In genomic region chr18:50288348-50289102, GRCh38 we compare ENCODE assay signal across 9 cellular contexts. TPM values are rescaled to one million over a fixed set of nuclear protein-coding genes. Genes with fewer than 3 reads are reported as not detected.
DNase-seq lines count a peak whose midpoint lies in the region; ATAC-seq, FAIRE-seq and TF ChIP-seq lines count a peak whose summit lies in the region.
"Not testable (repeated sequence)": the region's sequence is repeated elsewhere in the genome, so short reads cannot be mapped to it uniquely, and the experiment has no call there.
"Had no signal": no experiment of that assay in that cellular context is flagged by ENCODE, and none has a peak within 500 bp of the region (broad histone marks: within the 10 kb centered on the region; RNA-seq: fewer than 3 reads in every experiment).

No MANE protein-coding gene starts in this region.

- DNase-seq in CD4-positive, alpha-beta memory T cell, result peak in 1 of 5 donors; percentile 33
- not testable (repeated sequence) for DNase-seq in Karpas-422; K562 (ENCODE audit: extremely low read depth in 1 of 4, low spot score in 3 of 4); esophagus muscularis mucosa (ENCODE audit: extremely low spot score); HepG2 (ENCODE audit: low spot score); thyroid gland
- DNase-seq in ovary, result peak in 2 of 5 donors; percentile 43 to 50

- H2AFZ ChIP-seq in Karpas-422 (ENCODE audit: low read length), result peak overlapping the region; percentile 99
- peak overlapping the region; percentile 99 for H2AFZ ChIP-seq in K562 (ENCODE audit: low read depth, low read length)
- peak overlapping the region; percentile 100 for H2AFZ ChIP-seq in HepG2 (ENCODE audit: low read length)

- H3K9ac ChIP-seq in Karpas-422 (ENCODE audit: low read length) (peak overlapping the region; percentile 78), K562 (ENCODE audit: insufficient read depth in 1 of 2, low read depth in 2 of 2, low read length in 2 of 2) (peak overlapping the region; percentile 83 to 90; a peak in 3 of 4 replicates), HepG2 (ENCODE audit: insufficient read depth, low read depth, low read length) (peak overlapping the region; percentile 71)

- not testable (repeated sequence) for TF ChIP-seq RAD21 in K562 (CRISPR knock-in tag; conservative IDR thresholded peaks at IDR 0.05 in 1 of 2, IDR thresholded peaks at IDR 0.05 in 1 of 2); HepG2 (CRISPR knock-in tag; IDR thresholded peaks at IDR 0.05)

- not testable (repeated sequence) for H3K9me3 Mint-ChIP-seq in CD4-positive, alpha-beta memory T cell

- peaks cover 14% of the 10 kb centered on the region for H3K4me1 ChIP-seq in CD4-positive, alpha-beta memory T cell (ENCODE audit: insufficient read depth, low read length)
- peaks cover 15% of the 10 kb centered on the region for H3K4me1 ChIP-seq in Karpas-422 (ENCODE audit: low read length)
- H3K4me1 ChIP-seq in K562 (replicated peaks in 1 of 2; ENCODE audit: control insufficient read depth in 2 of 2, insufficient read depth in 2 of 2, low read length in 2 of 2), result peaks cover 3 to 20% of the 10 kb centered on the region in 2 experiments; a peak in 3 of 5 replicates
- H3K4me1 ChIP-seq in esophagus muscularis mucosa, result peaks cover 5 to 18% (median 16%) of the 10 kb centered on the region in 4 donors
- H3K4me1 ChIP-seq in HepG2 (ENCODE audit: insufficient read depth, low read length), result peaks cover 16% of the 10 kb centered on the region
- H3K4me1 ChIP-seq in ovary (ENCODE audit: insufficient read depth); thyroid gland: not testable (repeated sequence)

- H3K27me3 Mint-ChIP-seq in CD4-positive, alpha-beta memory T cell, result not testable (repeated sequence)

- peaks cover 16% of the 10 kb centered on the region for H3K36me3 ChIP-seq in CD4-positive, alpha-beta memory T cell (ENCODE audit: insufficient read depth, low read length)
- H3K36me3 ChIP-seq in Karpas-422 (ENCODE audit: insufficient read depth, low read length), result 0 out of 2 replicates have a peak, but pooled peaks cover 10% of the 10 kb centered on the region
- peaks cover 29% of the 10 kb centered on the region; the same call in 2 of the 3 replicates for H3K36me3 ChIP-seq in K562 (ENCODE audit: control insufficient read depth, insufficient read depth, low read length)
- H3K36me3 ChIP-seq in esophagus muscularis mucosa, result peaks cover 8 to 25% (median 24%) of the 10 kb centered on the region in 4 donors
- peaks cover 3 to 20% of the 10 kb centered on the region in 2 experiments; a peak in 4 of 5 replicates for H3K36me3 ChIP-seq in HepG2 (replicated peaks in 1 of 2; ENCODE audit: control insufficient read depth in 1 of 2, insufficient read depth in 2 of 2, low read length in 2 of 2)
- H3K36me3 ChIP-seq in ovary, thyroid gland: not testable (repeated sequence)

- WGBS in K562 (ENCODE audit: insufficient coverage, low coverage, missing lambda C conversion rate), result 63% methylated on average over 13 of the region's 21 CpGs
- 74% methylated on average over 21 of the region's 21 CpGs for WGBS in esophagus muscularis mucosa
- 66% methylated on average over 21 of the region's 21 CpGs for WGBS in HepG2 (ENCODE audit: low lambda C conversion rate)
- 72 to 74% (median 73%) methylated on average over 21 of the region's 21 CpGs for WGBS in ovary, 3 donors
- 76 to 77% methylated on average over 21 of the region's 21 CpGs for WGBS in thyroid gland, 2 donors

- not testable (repeated sequence) for TF ChIP-seq CTCF in WI38 (IDR thresholded peaks at IDR 0.05; ENCODE audit: low read depth, low read length); K562 (IDR thresholded peaks at IDR 0.05 in 2 of 3, conservative IDR thresholded peaks at IDR 0.05 in 1 of 3; ENCODE audit: insufficient read depth in 2 of 3, low read depth in 1 of 3, low read length in 3 of 3); esophagus muscularis mucosa (IDR thresholded peaks at IDR 0.05); HepG2 (CRISPR knock-in tag; IDR thresholded peaks at IDR 0.05); ovary (IDR thresholded peaks at IDR 0.05); thyroid gland (IDR thresholded peaks at IDR 0.05)

- POLR2A ChIA-PET in CD4-positive, alpha-beta memory T cell (lab: Charles Lee; ENCODE audit: partially characterized antibody), result interaction anchor here (0.9 to 3.6 kb wide), 8 partner anchors 8 to 801 kb away, joined by 3 to 15 read pairs (median 4); partner anchors contain the start of genes C18orf32, MBD1 and SKA1
- POLR2A ChIA-PET in K562 (lab: Yijun Ruan, JAX), result not testable (repeated sequence)
- POLR2A ChIA-PET in HepG2 (lab: Yijun Ruan, JAX), result interaction anchor here (0.7 kb wide), 1 partner anchor 225 kb away, joined by 3 read pairs; no protein-coding TSS in a partner anchor

- not testable (repeated sequence) for H3K9me3 ChIP-seq in CD4-positive, alpha-beta memory T cell (ENCODE audit: control insufficient read depth in 1 of 2, low read length in 2 of 2); Karpas-422 (ENCODE audit: low read length); K562 (replicated peaks; ENCODE audit: control insufficient read depth, insufficient read depth, low read depth, low read length); esophagus muscularis mucosa; HepG2 (ENCODE audit: low read length); ovary; thyroid gland

- ATAC-seq in K562, HepG2: not testable (repeated sequence)

- peaks cover 17 to 43% of the 10 kb centered on the region in 2 donors for H3K36me3 Mint-ChIP-seq in CD4-positive, alpha-beta memory T cell

- H3K4me2 ChIP-seq in Karpas-422 (ENCODE audit: low read depth, low read length, poor library complexity, severe bottlenecking) (peak overlapping the region; percentile 87), K562 (ENCODE audit: insufficient read depth, low read length) (peak overlapping the region; percentile 95), HepG2 (ENCODE audit: low read depth, low read length) (peak overlapping the region; percentile 72)

- TF ChIP-seq EP300 in K562 (IDR thresholded peaks at IDR 0.05; ENCODE audit: low read length); esophagus muscularis mucosa (IDR thresholded peaks at IDR 0.05); HepG2 (IDR thresholded peaks at IDR 0.05; ENCODE audit: low read depth in 2 of 2, low read length in 2 of 2); HepG2 (CRISPR knock-in tag; IDR thresholded peaks at IDR 0.05; ENCODE audit: borderline replicate concordance); ovary (IDR thresholded peaks at IDR 0.05): not testable (repeated sequence)

- peak overlapping the region; percentile 82 for H3K27ac ChIP-seq in CD4-positive, alpha-beta memory T cell (ENCODE audit: low read depth, low read length)
- H3K27ac ChIP-seq in Karpas-422 (ENCODE audit: low read length) (peak overlapping the region; percentile 68), K562 (ENCODE audit: extremely low read depth, low read depth, low read length) (peak overlapping the region; percentile 89), esophagus muscularis mucosa (replicated peaks in 1 of 4) (peak overlapping the region; percentile 82 to 88 (median 87)), HepG2 (ENCODE audit: extremely low read length, insufficient read depth, low read length) (peak overlapping the region; percentile 59), ovary (peak overlapping the region; percentile 50 to 79), thyroid gland (peak overlapping the region; percentile 85 to 94 (median 86))

- not testable (repeated sequence) for H3K9me2 ChIP-seq in Karpas-422 (replicated peaks; ENCODE audit: insufficient read depth, low read length)

- H4K20me1 ChIP-seq in Karpas-422 (ENCODE audit: insufficient read depth, low read depth, low read length); K562 (replicated peaks; ENCODE audit: control insufficient read depth, insufficient read depth, low read length); HepG2 (ENCODE audit: insufficient read depth, low read length): not testable (repeated sequence)

- peak overlapping the region; percentile 96 to 100 (median 99) for H3K4me3 Mint-ChIP-seq in CD4-positive, alpha-beta memory T cell

- H3K27me3 ChIP-seq in CD4-positive, alpha-beta memory T cell (ENCODE audit: insufficient read depth, low read length); Karpas-422 (ENCODE audit: low read length); K562 (ENCODE audit: control insufficient read depth in 2 of 2, insufficient read depth in 2 of 2, low read length in 2 of 2); esophagus muscularis mucosa; HepG2 (ENCODE audit: control insufficient read depth in 1 of 2, insufficient read depth in 2 of 2, low read length in 2 of 2); ovary; thyroid gland: not testable (repeated sequence)

- H3K9me1 ChIP-seq in K562 (ENCODE audit: control insufficient read depth, insufficient read depth, low read length), result not testable (repeated sequence)

- CTCF ChIA-PET in CD4-positive, alpha-beta memory T cell (lab: Charles Lee; ENCODE audit: partially characterized antibody), result interaction anchor here (1.2 to 3.3 kb wide), 5 partner anchors 7 to 69 kb away, joined by 3 to 16 read pairs (median 7); partner anchors contain the start of genes CFAP53 and MBD1
- CTCF ChIA-PET in K562 (lab: Yijun Ruan, JAX; ENCODE audit: low intra/inter-chr PET ratio), result interaction anchor here (0.6 kb wide), 1 partner anchor 285 kb away, joined by 3 read pairs; no protein-coding TSS in a partner anchor
- CTCF ChIA-PET in HepG2 (lab: Yijun Ruan, JAX; ENCODE audit: low intra/inter-chr PET ratio, low total read pairs), result interaction anchor here (1.5 kb wide), 1 partner anchor 69 kb away, joined by 7 read pairs; no protein-coding TSS in a partner anchor

- in situ Hi-C loops in K562 (cut with MboI), result not testable (repeated sequence)
- in situ Hi-C loops in HepG2 (cut with HindIII; ENCODE audit: extremely low pct_ligation_motif_present, low pct_unique_long_range_greater_than_20kb), result loop anchor here (10.0 kb wide), 1 partner anchor 136 kb away; no protein-coding TSS in a partner anchor

- H3K4me1 Mint-ChIP-seq in CD4-positive, alpha-beta memory T cell, result peaks cover 19 to 42% (median 27%) of the 10 kb centered on the region in 4 donors

- intact Hi-C loops in CD4-positive, alpha-beta memory T cell (cut with micrococcal nuclease), result loop anchor here (1.0 to 10.0 kb wide), 6 partner anchors 476 to 1751 kb away; partner anchors contain the start of genes ACAA2, C18orf32, CTIF and MEX3C
- intact Hi-C loops in K562 (cut with micrococcal nuclease) (loop anchor here (5.0 kb wide), 1 partner anchor 139 kb away; no protein-coding TSS in a partner anchor), esophagus muscularis mucosa (cut with DNase I) (loop anchor here (10.0 kb wide), 4 partner anchors 474 to 906 kb away; partner anchors contain the start of genes ACAA2, ME2, MEX3C and RPL17), HepG2 (cut with micrococcal nuclease; ENCODE audit: unreplicated experiment) (loop anchor here (2.0 to 5.0 kb wide), 4 partner anchors 18 to 139 kb away; no protein-coding TSS in a partner anchor), ovary (cut with DNase I) (loop anchor here in 1 of 4 donors (10.0 kb wide), 1 partner anchor 794 kb away; the partner anchor contains the start of gene RPL17), thyroid gland (cut with DNase I) (loop anchor here (10.0 kb wide), 1 partner anchor 66 kb away; no protein-coding TSS in a partner anchor)

- peak overlapping the region in 1 of 2 donors; percentile 82 for H3K4me3 ChIP-seq in CD4-positive, alpha-beta memory T cell (ENCODE audit: low read length in 2 of 2)
- H3K4me3 ChIP-seq in Karpas-422 (ENCODE audit: low read length) (peak overlapping the region; percentile 100), WI38 (ENCODE audit: low read depth, low read length) (peak overlapping the region; percentile 78), K562 (peak overlapping the region; percentile 84), esophagus muscularis mucosa (peak overlapping the region; percentile 66 to 84 (median 76)), HepG2 (replicated peaks in 1 of 3; ENCODE audit: insufficient read depth in 1 of 3, low read depth in 2 of 3, low read length in 3 of 3) (peak overlapping the region; percentile 82 to 93 (median 89)), ovary (peak overlapping the region; percentile 59), thyroid gland (replicated peaks in 1 of 3) (peak overlapping the region in 2 of 3 donors; percentile 61 to 92)

- H3K79me2 ChIP-seq in Karpas-422 (ENCODE audit: low read length) (peaks cover 21% of the 10 kb centered on the region), K562 (ENCODE audit: control insufficient read depth, insufficient read depth, low read length) (peaks cover 17% of the 10 kb centered on the region)
- not testable (repeated sequence) for H3K79me2 ChIP-seq in HepG2 (ENCODE audit: insufficient read depth, low read length)

- H3K27ac Mint-ChIP-seq in CD4-positive, alpha-beta memory T cell, result peak overlapping the region; percentile 91 to 100 (median 100)

- FAIRE-seq in K562 (lab: Jason Lieb, UNC); HepG2 (lab: Jason Lieb, UNC): not testable (repeated sequence)

- TF ChIP-seq POLR2A in K562 (conservative IDR thresholded peaks at IDR 0.05); esophagus muscularis mucosa (IDR thresholded peaks at IDR 0.05; ENCODE audit: low read depth); HepG2 (IDR thresholded peaks at IDR 0.05; ENCODE audit: insufficient read depth in 1 of 2, low read depth in 2 of 2, low read length in 2 of 2); ovary (IDR thresholded peaks at IDR 0.05); thyroid gland (IDR thresholded peaks at IDR 0.05): not testable (repeated sequence)

- not testable (repeated sequence) for BruUV-seq in K562 (replicated peaks; lab: Mats Ljungman, UMichigan); HepG2 (replicated peaks; lab: Mats Ljungman, UMichigan)

RNA-seq across cellular contexts. Expression of gene CXXC1, which starts 1.0 kb away (rescaled TPM):
- 100 to 1,000 TPM; 165 to 191 TPM for total RNA-seq in CD4-positive, alpha-beta memory T cell
- 10 to 100 TPM; 38.1 to 80.8 TPM for polyA plus RNA-seq in CD4-positive, alpha-beta memory T cell
- 43.0 and 105 TPM in 2 replicates for total RNA-seq in Karpas-422 (2014; rRNA removed; shearing (Covaris generic); ENCODE audit: low replicate concordance)
- 157 and 311 TPM in 2 replicates for total RNA-seq in K562 (2011; cell fraction: chromatin; rRNA removed; ENCODE audit: low replicate concordance)
- total RNA-seq in K562 (2011; cell fraction: nucleolus; rRNA removed), result 176 and 189 TPM in 2 replicates
- total RNA-seq in K562 (2011; cell fraction: nucleoplasm; rRNA removed), result 138 and 156 TPM in 2 replicates
- total RNA-seq in K562 (2014; rRNA removed) (43.3 and 46.4 TPM in 2 replicates), K562 (2014; rRNA removed; fragmentation: Illumina TruSeq; extraction: Trizol) (23.1 and 26.3 TPM in 2 replicates), K562 (2015; rRNA removed; fragmentation: Illumina TruSeq; extraction: Trizol) (34.1 and 36.4 TPM in 2 replicates), K562 (2021) (59.1 and 81.0 TPM in 2 replicates), esophagus muscularis mucosa (10 to 100 TPM; 38.6 to 58.1 (median 49.2) TPM), HepG2 (2016; rRNA removed; fragmentation: Illumina TruSeq; extraction: Trizol) (29.8 and 32.9 TPM in 2 replicates), ovary (10 to 100 TPM; 39.1 to 77.9 (median 70.7) TPM), thyroid gland (100 to 1,000 TPM in 1 of 4 donors, 10 to 100 TPM in 3; 39.7 to 125 (median 62.7) TPM)
- polyA plus RNA-seq in K562 (2011; rRNA removed) (31.2 and 52.9 TPM in 2 replicates), K562 (2014; fragmentation: Illumina TruSeq; extraction: Trizol) (40.3 and 51.2 TPM in 2 replicates), K562 (2014; fragmentation: Nextera tagmentation; extraction: Ambion mirVana) (1 to 10 TPM; 3.4 to 7.4 TPM), K562 (2014; rRNA removed) (59.1 and 84.5 TPM in 2 replicates), HepG2 (2011; rRNA removed) (39.0 and 39.8 TPM in 2 replicates), ovary (10 to 100 TPM; 52.0 to 67.8 TPM)
- polyA plus RNA-seq in K562 (2011; cell fraction: cytosol; rRNA removed), result 63.8 and 103 TPM in 2 replicates
- 461 and 501 TPM in 2 replicates for polyA plus RNA-seq in K562 (2011; cell fraction: nucleus; rRNA removed)
- polyA plus RNA-seq in K562 (2012), result 69.9 and 70.3 TPM in 2 replicates
- 17.5 and 20.7 TPM in 2 replicates for polyA minus RNA-seq in K562 (2011; rRNA and poly(A)+ RNA removed)
- polyA minus RNA-seq in K562 (2011; cell fraction: cytosol; rRNA and poly(A)+ RNA removed), result 17.8 and 22.5 TPM in 2 replicates
- polyA minus RNA-seq in K562 (2011; cell fraction: nucleus; rRNA and poly(A)+ RNA removed), result 37.6 and 42.1 TPM in 2 replicates
- 5.2 and 6.1 TPM in 2 replicates for total RNA-seq in HepG2 (2016; cell fraction: cytosol; rRNA removed; fragmentation: Illumina TruSeq; extraction: Trizol; ENCODE audit: low read depth)
- 27.2 and 40.8 TPM in 2 replicates for total RNA-seq in HepG2 (2016; cell fraction: insoluble cytoplasmic fraction; rRNA removed; fragmentation: Illumina TruSeq; extraction: Trizol)
- 16.4 and 17.8 TPM in 2 replicates for total RNA-seq in HepG2 (2016; cell fraction: membrane; rRNA removed; fragmentation: Illumina TruSeq; extraction: Trizol)
- 26.0 and 29.7 TPM in 2 replicates for total RNA-seq in HepG2 (2016; cell fraction: nucleus; rRNA removed; fragmentation: Illumina TruSeq; extraction: Trizol)
- polyA plus RNA-seq in HepG2 (2011; cell fraction: cytosol; rRNA removed), result 29.5 and 48.9 TPM in 2 replicates
- polyA plus RNA-seq in HepG2 (2011; cell fraction: nucleus; rRNA removed), result 324 and 455 TPM in 2 replicates
- polyA plus RNA-seq in HepG2 (2012), result 22.4 and 34.0 TPM in 2 replicates
- 4.1 and 5.9 TPM in 2 replicates for polyA plus RNA-seq in HepG2 (2016; cell fraction: cytosol; fragmentation: Illumina TruSeq; extraction: Trizol; ENCODE audit: low read depth)
- polyA plus RNA-seq in HepG2 (2016; cell fraction: insoluble cytoplasmic fraction; fragmentation: Illumina TruSeq; extraction: Trizol; ENCODE audit: low read depth), result 25.7 and 37.2 TPM in 2 replicates
- 14.3 and 15.5 TPM in 2 replicates for polyA plus RNA-seq in HepG2 (2016; cell fraction: membrane; fragmentation: Illumina TruSeq; extraction: Trizol; ENCODE audit: low read depth)
- polyA plus RNA-seq in HepG2 (2016; cell fraction: nucleus; fragmentation: Illumina TruSeq; extraction: Trizol; ENCODE audit: insufficient read depth, low read depth), result 119 and 130 TPM in 2 replicates
- 42.0 and 46.9 TPM in 2 replicates for polyA minus RNA-seq in HepG2 (2011; rRNA and poly(A)+ RNA removed; ENCODE audit: low replicate concordance)
- 8.7 and 10.1 TPM in 2 replicates for polyA minus RNA-seq in HepG2 (2011; cell fraction: cytosol; rRNA and poly(A)+ RNA removed)
- polyA minus RNA-seq in HepG2 (2011; cell fraction: nucleus; rRNA and poly(A)+ RNA removed), result 27.0 and 29.1 TPM in 2 replicates

RNA-seq across cellular contexts. Expression of gene MBD1, which starts 7.2 kb away (rescaled TPM):
- total RNA-seq in CD4-positive, alpha-beta memory T cell, result 100 to 1,000 TPM; 135 to 144 TPM
- 10 to 100 TPM; 24.5 to 39.2 TPM for polyA plus RNA-seq in CD4-positive, alpha-beta memory T cell
- total RNA-seq in Karpas-422 (2014; rRNA removed; shearing (Covaris generic); ENCODE audit: low replicate concordance), result 33.0 and 85.4 TPM in 2 replicates
- total RNA-seq in K562 (2011; cell fraction: chromatin; rRNA removed; ENCODE audit: low replicate concordance), result 124 and 196 TPM in 2 replicates
- total RNA-seq in K562 (2011; cell fraction: nucleolus; rRNA removed), result 127 and 147 TPM in 2 replicates
- 103 and 106 TPM in 2 replicates for total RNA-seq in K562 (2011; cell fraction: nucleoplasm; rRNA removed)
- total RNA-seq in K562 (2014; rRNA removed), result 44.5 and 46.7 TPM in 2 replicates
- total RNA-seq in K562 (2014; rRNA removed; fragmentation: Illumina TruSeq; extraction: Trizol), result 14.8 and 16.4 TPM in 2 replicates
- total RNA-seq in K562 (2015; rRNA removed; fragmentation: Illumina TruSeq; extraction: Trizol), result 31.7 and 32.8 TPM in 2 replicates
- total RNA-seq in K562 (2021), result 59.7 and 60.9 TPM in 2 replicates
- 32.3 and 38.1 TPM in 2 replicates for polyA plus RNA-seq in K562 (2011; rRNA removed)
- 28.5 and 44.3 TPM in 2 replicates for polyA plus RNA-seq in K562 (2011; cell fraction: cytosol; rRNA removed)
- polyA plus RNA-seq in K562 (2011; cell fraction: nucleus; rRNA removed), result 169 and 222 TPM in 2 replicates
- polyA plus RNA-seq in K562 (2012), result 32.7 and 37.7 TPM in 2 replicates
- polyA plus RNA-seq in K562 (2014; fragmentation: Illumina TruSeq; extraction: Trizol), result 26.1 and 37.4 TPM in 2 replicates
- 1 to 10 TPM; 3.0 to 3.6 TPM for polyA plus RNA-seq in K562 (2014; fragmentation: Nextera tagmentation; extraction: Ambion mirVana)
- 47.2 and 49.3 TPM in 2 replicates for polyA plus RNA-seq in K562 (2014; rRNA removed)
- polyA minus RNA-seq in K562 (2011; rRNA and poly(A)+ RNA removed), result 23.8 and 26.4 TPM in 2 replicates
- polyA minus RNA-seq in K562 (2011; cell fraction: cytosol; rRNA and poly(A)+ RNA removed), result 18.7 and 25.3 TPM in 2 replicates
- polyA minus RNA-seq in K562 (2011; cell fraction: nucleus; rRNA and poly(A)+ RNA removed), result 76.1 and 92.1 TPM in 2 replicates
- total RNA-seq in esophagus muscularis mucosa, result 100 to 1,000 TPM in 1 of 4 donors, 10 to 100 TPM in 3; 65.6 to 101 (median 79.8) TPM
- total RNA-seq in HepG2 (2016; rRNA removed; fragmentation: Illumina TruSeq; extraction: Trizol), result 15.2 and 25.5 TPM in 2 replicates
- total RNA-seq in HepG2 (2016; cell fraction: cytosol; rRNA removed; fragmentation: Illumina TruSeq; extraction: Trizol; ENCODE audit: low read depth), result 5.6 and 7.6 TPM in 2 replicates
- total RNA-seq in HepG2 (2016; cell fraction: insoluble cytoplasmic fraction; rRNA removed; fragmentation: Illumina TruSeq; extraction: Trizol), result 13.1 and 25.2 TPM in 2 replicates
- 13.7 and 14.8 TPM in 2 replicates for total RNA-seq in HepG2 (2016; cell fraction: membrane; rRNA removed; fragmentation: Illumina TruSeq; extraction: Trizol)
- total RNA-seq in HepG2 (2016; cell fraction: nucleus; rRNA removed; fragmentation: Illumina TruSeq; extraction: Trizol), result 34.3 TPM in 2 replicates
- 28.6 and 31.3 TPM in 2 replicates for polyA plus RNA-seq in HepG2 (2011; rRNA removed)
- 16.1 and 23.4 TPM in 2 replicates for polyA plus RNA-seq in HepG2 (2011; cell fraction: cytosol; rRNA removed)
- 145 and 153 TPM in 2 replicates for polyA plus RNA-seq in HepG2 (2011; cell fraction: nucleus; rRNA removed)
- polyA plus RNA-seq in HepG2 (2012), result 15.5 and 18.8 TPM in 2 replicates
- 4.3 and 4.6 TPM in 2 replicates for polyA plus RNA-seq in HepG2 (2016; cell fraction: cytosol; fragmentation: Illumina TruSeq; extraction: Trizol; ENCODE audit: low read depth)
- 15.4 and 19.3 TPM in 2 replicates for polyA plus RNA-seq in HepG2 (2016; cell fraction: insoluble cytoplasmic fraction; fragmentation: Illumina TruSeq; extraction: Trizol; ENCODE audit: low read depth)
- 8.7 and 8.9 TPM in 2 replicates for polyA plus RNA-seq in HepG2 (2016; cell fraction: membrane; fragmentation: Illumina TruSeq; extraction: Trizol; ENCODE audit: low read depth)
- polyA plus RNA-seq in HepG2 (2016; cell fraction: nucleus; fragmentation: Illumina TruSeq; extraction: Trizol; ENCODE audit: insufficient read depth, low read depth), result 54.5 and 56.4 TPM in 2 replicates
- polyA minus RNA-seq in HepG2 (2011; rRNA and poly(A)+ RNA removed; ENCODE audit: low replicate concordance), result 45.6 and 63.7 TPM in 2 replicates
- polyA minus RNA-seq in HepG2 (2011; cell fraction: cytosol; rRNA and poly(A)+ RNA removed), result 12.0 and 13.2 TPM in 2 replicates
- 56.3 and 64.5 TPM in 2 replicates for polyA minus RNA-seq in HepG2 (2011; cell fraction: nucleus; rRNA and poly(A)+ RNA removed)
- 10 to 100 TPM; 47.7 to 78.5 (median 61.7) TPM for total RNA-seq in ovary
- 10 to 100 TPM; 30.1 to 37.8 TPM for polyA plus RNA-seq in ovary
- 10 to 100 TPM; 62.6 to 98.8 (median 90.6) TPM for total RNA-seq in thyroid gland

RNA-seq across cellular contexts. Expression of gene CFAP53, which starts 22.2 kb away (rescaled TPM):
- total RNA-seq in CD4-positive, alpha-beta memory T cell, result 1 to 10 TPM; 1.4 to 1.6 TPM
- under 1 TPM; 0.10 to 0.13 TPM for polyA plus RNA-seq in CD4-positive, alpha-beta memory T cell
- total RNA-seq in Karpas-422 (2014; rRNA removed; shearing (Covaris generic); ENCODE audit: low replicate concordance), result 0.34 TPM in 1 of 2 replicates, not detected in the other
- total RNA-seq in K562 (2011; cell fraction: chromatin; rRNA removed; ENCODE audit: low replicate concordance), result 4.0 and 14.5 TPM in 2 replicates
- total RNA-seq in K562 (2011; cell fraction: nucleolus; rRNA removed), result 1.5 and 2.2 TPM in 2 replicates
- total RNA-seq in K562 (2011; cell fraction: nucleoplasm; rRNA removed), result 2.4 and 3.8 TPM in 2 replicates
- total RNA-seq in K562 (2014; rRNA removed), result 0.50 and 0.94 TPM in 2 replicates
- total RNA-seq in K562 (2014; rRNA removed; fragmentation: Illumina TruSeq; extraction: Trizol), result 1.1 and 1.2 TPM in 2 replicates
- 1.2 and 1.6 TPM in 2 replicates for total RNA-seq in K562 (2015; rRNA removed; fragmentation: Illumina TruSeq; extraction: Trizol)
- total RNA-seq in K562 (2021), result 0.60 and 0.87 TPM in 2 replicates
- 1.4 and 2.2 TPM in 2 replicates for polyA plus RNA-seq in K562 (2011; rRNA removed)
- polyA plus RNA-seq in K562 (2011; cell fraction: cytosol; rRNA removed), result 0.09 and 0.63 TPM in 2 replicates
- polyA plus RNA-seq in K562 (2011; cell fraction: nucleus; rRNA removed), result 4.1 and 5.0 TPM in 2 replicates
- polyA plus RNA-seq in K562 (2012), result 1.2 and 2.6 TPM in 2 replicates
- polyA plus RNA-seq in K562 (2014; fragmentation: Illumina TruSeq; extraction: Trizol), result 1.1 and 1.6 TPM in 2 replicates
- polyA plus RNA-seq in K562 (2014; fragmentation: Nextera tagmentation; extraction: Ambion mirVana), result under 1 TPM; 0.21 to 0.23 TPM
- 1.9 TPM in 2 replicates for polyA plus RNA-seq in K562 (2014; rRNA removed)
- 1.3 and 1.9 TPM in 2 replicates for polyA minus RNA-seq in K562 (2011; rRNA and poly(A)+ RNA removed)
- polyA minus RNA-seq in K562 (2011; cell fraction: cytosol; rRNA and poly(A)+ RNA removed), result not detected in 2 replicates
- 1.2 and 1.3 TPM in 2 replicates for polyA minus RNA-seq in K562 (2011; cell fraction: nucleus; rRNA and poly(A)+ RNA removed)
- total RNA-seq in esophagus muscularis mucosa, result under 1 TPM in 1 of 4 donors, not detected in 3; 0.40 TPM
- 0.07 TPM in 1 of 2 replicates, not detected in the other for total RNA-seq in HepG2 (2016; rRNA removed; fragmentation: Illumina TruSeq; extraction: Trizol)
- 0.09 TPM in 1 of 2 replicates, not detected in the other for total RNA-seq in HepG2 (2016; cell fraction: cytosol; rRNA removed; fragmentation: Illumina TruSeq; extraction: Trizol; ENCODE audit: low read depth)
- total RNA-seq in HepG2 (2016; cell fraction: insoluble cytoplasmic fraction; rRNA removed; fragmentation: Illumina TruSeq; extraction: Trizol), result 0.09 and 0.13 TPM in 2 replicates
- total RNA-seq in HepG2 (2016; cell fraction: membrane; rRNA removed; fragmentation: Illumina TruSeq; extraction: Trizol), result not detected in 2 replicates
- 0.28 TPM in 1 of 2 replicates, not detected in the other for total RNA-seq in HepG2 (2016; cell fraction: nucleus; rRNA removed; fragmentation: Illumina TruSeq; extraction: Trizol)
- polyA plus RNA-seq in HepG2 (2011; rRNA removed), result 0.05 TPM in 2 replicates
- polyA plus RNA-seq in HepG2 (2011; cell fraction: cytosol; rRNA removed), result 0.03 and 0.04 TPM in 2 replicates
- 0.07 TPM in 1 of 2 replicates, not detected in the other for polyA plus RNA-seq in HepG2 (2011; cell fraction: nucleus; rRNA removed)
- polyA plus RNA-seq in HepG2 (2012), result 0.07 and 0.11 TPM in 2 replicates
- 0.09 and 0.11 TPM in 2 replicates for polyA plus RNA-seq in HepG2 (2016; cell fraction: cytosol; fragmentation: Illumina TruSeq; extraction: Trizol; ENCODE audit: low read depth)
- not detected in 2 replicates for polyA plus RNA-seq in HepG2 (2016; cell fraction: insoluble cytoplasmic fraction; fragmentation: Illumina TruSeq; extraction: Trizol; ENCODE audit: low read depth)
- polyA plus RNA-seq in HepG2 (2016; cell fraction: membrane; fragmentation: Illumina TruSeq; extraction: Trizol; ENCODE audit: low read depth), result not detected in 2 replicates
- not detected in 2 replicates for polyA plus RNA-seq in HepG2 (2016; cell fraction: nucleus; fragmentation: Illumina TruSeq; extraction: Trizol; ENCODE audit: insufficient read depth, low read depth)
- 0.12 TPM in 1 of 2 replicates, not detected in the other for polyA minus RNA-seq in HepG2 (2011; rRNA and poly(A)+ RNA removed; ENCODE audit: low replicate concordance)
- not detected in 2 replicates for polyA minus RNA-seq in HepG2 (2011; cell fraction: cytosol; rRNA and poly(A)+ RNA removed)
- polyA minus RNA-seq in HepG2 (2011; cell fraction: nucleus; rRNA and poly(A)+ RNA removed), result 0.52 TPM in 1 of 2 replicates, not detected in the other
- 1 to 10 TPM in 1 of 7 donors, under 1 TPM in 6; 0.40 to 9.9 (median 0.61) TPM for total RNA-seq in ovary
- 1 to 10 TPM in 1 of 2 donors, under 1 TPM in 1; 0.41 to 1.2 TPM for polyA plus RNA-seq in ovary
- 1 to 10 TPM in 3 of 4 donors, not detected in 1; 1.2 to 2.7 (median 1.5) TPM for total RNA-seq in thyroid gland
- total RNA-seq: LHCN-M2 had no signal
